8 cellular contexts compared by ENCODE assay signal in genomic region chr1:1059494-1060280, GRCh38. TPM values are rescaled to one million over a fixed set of nuclear protein-coding genes. Genes with fewer than 3 reads are reported as not detected.
DNase-seq lines count a peak whose midpoint lies in the region; ATAC-seq, FAIRE-seq and TF ChIP-seq lines count a peak whose summit lies in the region.

No MANE protein-coding gene starts in this region.

- peaks cover 14% of the 10 kb centered on the region for H3K4me1 ChIP-seq in Karpas-422 (ENCODE audit: low read length)
- peaks cover 34% of the 10 kb centered on the region for H3K4me1 ChIP-seq in left ventricle myocardium inferior
- H3K4me1 ChIP-seq in psoas muscle = no peaks in the 10 kb centered on the region

- WGBS in psoas muscle, 3 donors = 3 to 7% (median 4%) methylated on average over 25 to 69 of the region's 69 CpGs

- H3K36me3 ChIP-seq in Karpas-422 (ENCODE audit: insufficient read depth, low read length) = no peaks in the 10 kb centered on the region
- peaks cover 7% of the 10 kb centered on the region for H3K36me3 ChIP-seq in left ventricle myocardium inferior
- H3K36me3 ChIP-seq in psoas muscle (ENCODE audit: insufficient read depth in 1 of 2, low read depth in 1 of 2) = no peaks in the 10 kb centered on the region

- H2AFZ ChIP-seq in Karpas-422 (ENCODE audit: low read length) = 0 out of 2 replicates have a peak overlapping the region, but pooled peaks have one; percentile 36

- H3K9me2 ChIP-seq in Karpas-422 (replicated peaks; ENCODE audit: insufficient read depth, low read length) = no peaks in the 10 kb centered on the region

- H3K9ac ChIP-seq in Karpas-422 (ENCODE audit: low read length) = peak overlapping the region; percentile 54

- peak; percentile 82 for DNase-seq in EL
- DNase-seq in Karpas-422 = peak; percentile 97
- DNase-seq in SW480 (ENCODE audit: low spot score) = peak; percentile 80
- peak; percentile 90 for DNase-seq in activated naive CD8-positive, alpha-beta T cell treated with anti-CD3 and anti-CD28 coated beads, Interleukin-2, amount 50 U/mL, for 16 hours (ENCODE audit: low read depth, low spot score)
- DNase-seq in left ventricle myocardium inferior = peak; percentile 89
- DNase-seq in psoas muscle = peak; percentile 89 to 94
- peak; percentile 92 for DNase-seq in urothelium cell line (ENCODE audit: low spot score)

- peak overlapping the region; percentile 68 for H3K4me2 ChIP-seq in Karpas-422 (ENCODE audit: low read depth, low read length, poor library complexity, severe bottlenecking)

- H3K4me3 ChIP-seq in Karpas-422 (ENCODE audit: low read length) (peak overlapping the region; percentile 64), left ventricle myocardium inferior (peak overlapping the region; percentile 72), psoas muscle (peak overlapping the region; percentile 72)

- H3K79me2 ChIP-seq in Karpas-422 (ENCODE audit: low read length) = no peaks in the 10 kb centered on the region

- no peak overlapping the region for H3K27ac ChIP-seq in Karpas-422 (ENCODE audit: low read length)
- H3K27ac ChIP-seq in left ventricle myocardium inferior (replicated peaks) = no peak overlapping the region
- no peak overlapping the region for H3K27ac ChIP-seq in psoas muscle

- TF ChIP-seq CTCF in left ventricle myocardium inferior (IDR thresholded peaks at IDR 0.05; ENCODE audit: borderline replicate concordance) (no peak), psoas muscle (IDR thresholded peaks at IDR 0.05) (no peak)

- peaks cover 15% of the 10 kb centered on the region; the same call in 1 of the 2 replicates for H4K20me1 ChIP-seq in Karpas-422 (ENCODE audit: insufficient read depth, low read depth, low read length)

- H3K27me3 ChIP-seq in Karpas-422 (ENCODE audit: low read length) (no peaks in the 10 kb centered on the region), left ventricle myocardium inferior (ENCODE audit: low read depth) (peaks cover 80% of the 10 kb centered on the region), psoas muscle (ENCODE audit: insufficient read depth in 3 of 3, low read length in 2 of 3) (peaks cover 0 to 74% (median 34%) of the 10 kb centered on the region in 3 donors)

- no peaks in the 10 kb centered on the region for H3K9me3 ChIP-seq in Karpas-422 (ENCODE audit: low read length)
- no peaks in the 10 kb centered on the region for H3K9me3 ChIP-seq in left ventricle myocardium inferior (replicated peaks)
- H3K9me3 ChIP-seq in psoas muscle = no peaks in the 10 kb centered on the region

- ATAC-seq in GM21723 (IDR thresholded peaks at IDR 0.05; ENCODE audit: unreplicated experiment) = peak; percentile 67
- ATAC-seq in psoas muscle = peak; percentile 90 to 97 (median 94)

- intact Hi-C loops in left ventricle myocardium inferior (cut with micrococcal nuclease) (loop anchor here (10.0 kb wide), 1 partner anchor 75 kb away; the partner anchor contains the start of gene PERM1), psoas muscle (cut with DNase I) (loop anchor here in 1 of 2 donors (2.0 kb wide), 1 partner anchor 155 kb away; no protein-coding TSS in a partner anchor)

- no peak for FAIRE-seq in urothelium cell line (lab: Jason Lieb, UNC)

RNA-seq across cellular contexts. Expression of gene RNF223, which starts 14.4 kb away (rescaled TPM):
- not detected in 2 replicates for total RNA-seq in Karpas-422 (2014; rRNA removed; shearing (Covaris generic); ENCODE audit: low replicate concordance)
- total RNA-seq in left ventricle myocardium inferior (not detected), psoas muscle (not detected)
- not detected for polyA plus RNA-seq in psoas muscle

RNA-seq across cellular contexts. Expression of gene AGRN, which starts 39.8 kb away (rescaled TPM):
- 2.4 and 8.4 TPM in 2 replicates for total RNA-seq in Karpas-422 (2014; rRNA removed; shearing (Covaris generic); ENCODE audit: low replicate concordance)
- total RNA-seq in left ventricle myocardium inferior = 13.0 TPM
- total RNA-seq in psoas muscle = 1 to 10 TPM; 3.4 to 5.4 (median 4.6) TPM
- polyA plus RNA-seq in psoas muscle = 1 to 10 TPM; 1.3 to 3.0 (median 1.4) TPM

RNA-seq across cellular contexts. Expression of gene ISG15, which starts 46.4 kb away (rescaled TPM):
- total RNA-seq in Karpas-422 (2014; rRNA removed; shearing (Covaris generic); ENCODE audit: low replicate concordance) = 102 and 127 TPM in 2 replicates
- total RNA-seq in left ventricle myocardium inferior (14.5 TPM), psoas muscle (10 to 100 TPM in 1 of 4 donors, 1 to 10 TPM in 3; 2.9 to 12.4 (median 8.1) TPM)
- polyA plus RNA-seq in psoas muscle = 10 to 100 TPM; 13.3 to 22.1 (median 17.1) TPM

RNA-seq across cellular contexts. Expression of gene C1orf159, which starts 56.2 kb away (rescaled TPM):
- total RNA-seq in Karpas-422 (2014; rRNA removed; shearing (Covaris generic); ENCODE audit: low replicate concordance) = 10.2 and 10.4 TPM in 2 replicates
- total RNA-seq in left ventricle myocardium inferior (3.8 TPM), psoas muscle (1 to 10 TPM; 1.5 to 3.5 (median 2.6) TPM)
- 1 to 10 TPM; 4.1 to 6.7 (median 4.3) TPM for polyA plus RNA-seq in psoas muscle

RNA-seq across cellular contexts. Expression of gene HES4, which starts 59.8 kb away (rescaled TPM):
- not detected in 2 replicates for total RNA-seq in Karpas-422 (2014; rRNA removed; shearing (Covaris generic); ENCODE audit: low replicate concordance)
- total RNA-seq in left ventricle myocardium inferior (34.0 TPM), psoas muscle (10 to 100 TPM in 3 of 4 donors, 1 to 10 TPM in 1; 7.2 to 21.8 (median 12.6) TPM)
- 10 to 100 TPM in 1 of 3 donors, 1 to 10 TPM in 2; 2.3 to 20.2 (median 5.4) TPM for polyA plus RNA-seq in psoas muscle
